In genomic region chr20:50434653-50435396, GRCh38 we compare ENCODE assay signal across 1 cellular context.
TF ChIP-seq lines count a peak whose summit lies in the region.

No MANE protein-coding gene starts in this region.

TF ChIP-seq in HepG2, 621 proteins besides CTCF, POLR2A, EP300 and RAD21 (continued from another document and continues in another):
- TF ChIP-seq ATF2 (CRISPR knock-in tag; IDR thresholded peaks at IDR 0.05) (peak; percentile 27; the same call in 1 of the 2 replicates), ZBTB21 (CRISPR knock-in tag; IDR thresholded peaks at IDR 0.05) (no peak; the same call in 1 of the 2 replicates), RXRA (CRISPR knock-in tag; IDR thresholded peaks at IDR 0.05) (peak; percentile 41; the same call in 1 of the 2 replicates), ZNF609 (CRISPR knock-in tag; IDR thresholded peaks at IDR 0.05; ENCODE audit: borderline replicate concordance) (no peak), CBX1 (IDR thresholded peaks at IDR 0.05; ENCODE audit: low read depth) (peak; percentile 1), E2F1 (CRISPR knock-in tag; IDR thresholded peaks at IDR 0.05) (no peak), PHF5A (CRISPR knock-in tag; IDR thresholded peaks at IDR 0.05; ENCODE audit: low read depth, unreplicated experiment) (peak; percentile 42), ADNP (CRISPR knock-in tag; IDR thresholded peaks at IDR 0.05) (0 out of 2 replicates have a peak, but pooled peaks have one; percentile 10), ZNF292 (CRISPR knock-in tag; IDR thresholded peaks at IDR 0.05; ENCODE audit: borderline replicate concordance, low read depth) (no peak), NFKBIZ (CRISPR knock-in tag; IDR thresholded peaks at IDR 0.05) (peak; percentile 45; the same call in 1 of the 2 replicates), ZBTB49 (CRISPR knock-in tag; IDR thresholded peaks at IDR 0.05; ENCODE audit: borderline replicate concordance) (peak; percentile 19; the same call in 1 of the 2 replicates), ZNF329 (CRISPR knock-in tag; IDR thresholded peaks at IDR 0.05; ENCODE audit: low read depth) (0 out of 2 replicates have a peak, but pooled peaks have one; percentile 38), ZNF792 (CRISPR knock-in tag; IDR thresholded peaks at IDR 0.05) (0 out of 2 replicates have a peak, but pooled peaks have one; percentile 16), TSC22D2 (CRISPR knock-in tag; IDR thresholded peaks at IDR 0.05; ENCODE audit: borderline replicate concordance) (0 out of 2 replicates have a peak, but pooled peaks have one; percentile 51), ZNF136 (CRISPR knock-in tag; IDR thresholded peaks at IDR 0.05; ENCODE audit: low read depth) (no peak; the same call in 1 of the 2 replicates), ZC3H13 (CRISPR knock-in tag; IDR thresholded peaks at IDR 0.05) (no peak), ZMYM4 (CRISPR knock-in tag; IDR thresholded peaks at IDR 0.05) (0 out of 2 replicates have a peak, but pooled peaks have one; percentile 52), MYPOP (CRISPR knock-in tag; IDR thresholded peaks at IDR 0.05) (0 out of 2 replicates have a peak, but pooled peaks have one; percentile 53), NR2F1 (CRISPR knock-in tag; IDR thresholded peaks at IDR 0.05) (peak; percentile 37 to 73; a peak in 3 of 4 replicates), JUNB (CRISPR knock-in tag; IDR thresholded peaks at IDR 0.05; ENCODE audit: borderline replicate concordance) (no peak), ZBTB20 (CRISPR knock-in tag; IDR thresholded peaks at IDR 0.05; ENCODE audit: borderline replicate concordance, low read depth) (peak; percentile 40; the same call in 1 of the 2 replicates), TEF (CRISPR knock-in tag; IDR thresholded peaks at IDR 0.05) (no peak), EED (CRISPR knock-in tag; IDR thresholded peaks at IDR 0.05) (no peak), PRPF4 (IDR thresholded peaks at IDR 0.05; ENCODE audit: low read depth, low read length, poor library complexity, severe bottlenecking) (peak; percentile 64), ZBTB38 (CRISPR knock-in tag; IDR thresholded peaks at IDR 0.05) (no peak), REST (IDR thresholded peaks at IDR 0.05; ENCODE audit: borderline replicate concordance in 1 of 2, low read depth in 1 of 2, low read length in 2 of 2) (no peak), TBL1XR1 (IDR thresholded peaks at IDR 0.05; ENCODE audit: borderline replicate concordance, low read length, partially characterized antibody) (no peak), ATM (IDR thresholded peaks at IDR 0.05; ENCODE audit: borderline replicate concordance) (no peak), REPIN1 (CRISPR knock-in tag; IDR thresholded peaks at IDR 0.05; ENCODE audit: borderline replicate concordance, low read depth) (peak; percentile 54; the same call in 1 of the 2 replicates), ZNF431 (CRISPR knock-in tag; IDR thresholded peaks at IDR 0.05; ENCODE audit: borderline replicate concordance, low read depth) (no peak), SAP130 (CRISPR knock-in tag; IDR thresholded peaks at IDR 0.05; ENCODE audit: low read depth) (peak; percentile 61), DDIT3 (CRISPR knock-in tag; IDR thresholded peaks at IDR 0.05) (no peak), ZFP36L1 (CRISPR knock-in tag; IDR thresholded peaks at IDR 0.05) (0 out of 2 replicates have a peak, but pooled peaks have one; percentile 45), HNRNPL (IDR thresholded peaks at IDR 0.05; ENCODE audit: low read depth, low read length) (no peak), NAIF1 (CRISPR knock-in tag; IDR thresholded peaks at IDR 0.05; ENCODE audit: borderline replicate concordance) (0 out of 2 replicates have a peak, but pooled peaks have one; percentile 7), POLR2G (IDR thresholded peaks at IDR 0.05; ENCODE audit: low read depth, low read length) (no peak), SNAPC2 (CRISPR knock-in tag; IDR thresholded peaks at IDR 0.05) (0 out of 2 replicates have a peak, but pooled peaks have one; percentile 44), ZFX (CRISPR knock-in tag; IDR thresholded peaks at IDR 0.05; ENCODE audit: low read depth) (0 out of 2 replicates have a peak, but pooled peaks have one; percentile 6), SIX1 (CRISPR knock-in tag; IDR thresholded peaks at IDR 0.05; ENCODE audit: borderline replicate concordance) (no peak), MIXL1 (CRISPR knock-in tag; IDR thresholded peaks at IDR 0.05) (peak; percentile 37; the same call in 1 of the 2 replicates), ZNF18 (CRISPR knock-in tag; IDR thresholded peaks at IDR 0.05; ENCODE audit: insufficient replicate concordance) (peak; percentile 55), GMEB2 (CRISPR knock-in tag; IDR thresholded peaks at IDR 0.05; ENCODE audit: low read depth) (no peak), ZFAT (CRISPR knock-in tag; conservative IDR thresholded peaks at IDR 0.05) (no peak)
